16 cellular contexts compared by ENCODE assay signal in the genomic region with DNA sequence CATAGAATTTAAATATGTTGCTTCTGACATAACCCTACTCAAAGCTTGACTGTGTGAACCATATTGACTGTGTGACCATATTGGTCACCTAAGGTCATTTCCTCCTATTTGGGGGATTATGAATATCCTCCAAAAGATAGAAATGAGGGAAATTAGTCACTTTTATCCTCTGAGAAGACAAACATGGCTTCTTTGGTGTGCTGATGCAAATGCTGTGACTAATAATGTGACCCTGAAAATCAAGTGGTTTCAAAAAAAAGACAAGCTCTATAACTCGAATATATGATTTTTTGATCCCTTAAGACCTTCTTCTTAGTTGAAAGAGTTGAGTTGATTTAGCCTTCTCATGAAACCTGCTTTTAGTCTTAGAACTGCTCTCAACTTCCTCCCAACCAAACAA. TPM values are rescaled to one million over a fixed set of nuclear protein-coding genes. Genes with fewer than 3 reads are reported as not detected.
DNase-seq lines count a peak whose midpoint lies in the region; ATAC-seq lines count a peak whose summit lies in the region.
"Had no signal": no experiment of that assay in that cellular context is flagged by ENCODE, and none has a peak within 500 bp of the region (broad histone marks: within the 10 kb centered on the region; RNA-seq: fewer than 3 reads in every experiment).

No MANE protein-coding gene starts in this region.

- DNase-seq in activated CD4-positive, alpha-beta T cell treated with anti-CD3 and anti-CD28 coated beads for 36 hours, result no peak
- DNase-seq in activated CD4-positive, alpha-beta T cell treated with anti-CD3 and anti-CD28 coated beads, Interleukin-2, amount 50 U/mL, for 4 hours, result no peak
- no peak for DNase-seq in stimulated activated naive CD8-positive, alpha-beta T cell treated with anti-CD3 and anti-CD28 coated beads, Interleukin-15, amount 100 ng/mL, for 72 hours
- no peak for DNase-seq in stimulated activated naive CD8-positive, alpha-beta T cell treated with anti-CD3 and anti-CD28 coated beads, Interleukin-15, Interleukin-2, amounts not matched to agents 100 U/mL and 50 U/mL, for 24 hours
- DNase-seq in stimulated activated effector memory CD8-positive, alpha-beta T cell treated with anti-CD3 and anti-CD28 coated beads, Interleukin-12 subunit alpha, Interleukin-12 subunit beta, amount 100 ng/mL, for 72 hours (ENCODE audit: low spot score in 2 of 2), result no peak
- DNase-seq in SIG-M5 (lab: John Stamatoyannopoulos, UW), result no peak
- DNase-seq: CD4-positive, CD25-positive, alpha-beta regulatory T cell; CD8-positive, alpha-beta T cell; DMS53; DMS79 treated with DMSO at 0.1 percent for 48 hours; GF-D8; GOT3; HFFc6 had no signal

- POLR2A ChIA-PET in activated CD4-positive, alpha-beta T cell treated with anti-CD3 and anti-CD28 coated beads for 36 hours (lab: Charles Lee), result no interaction called here

- H3K4me3 Mint-ChIP-seq in activated CD4-positive, alpha-beta T cell treated with anti-CD3 and anti-CD28 coated beads for 36 hours, result no peak overlapping the region
- H3K4me3 Mint-ChIP-seq in stimulated activated naive CD8-positive, alpha-beta T cell treated with anti-CD3 and anti-CD28 coated beads, Interleukin-15, amount 100 ng/mL, for 72 hours, result no peak overlapping the region
- no peak overlapping the region for H3K4me3 Mint-ChIP-seq in activated T-helper 17 cell treated with anti-CD3 and anti-CD28 coated beads, Interleukin-2, amount 50 U/mL, for 72 hours
- H3K4me3 Mint-ChIP-seq in stimulated activated effector memory CD8-positive, alpha-beta T cell treated with anti-CD3 and anti-CD28 coated beads, Interleukin-12 subunit alpha, Interleukin-12 subunit beta, amount 100 ng/mL, for 72 hours, result no peak overlapping the region
- H3K4me3 Mint-ChIP-seq: B cell; CD4-positive, CD25-positive, alpha-beta regulatory T cell; CD8-positive, alpha-beta T cell; HFFc6 had no signal

- no peaks in the 10 kb centered on the region for H3K4me1 Mint-ChIP-seq in activated CD4-positive, alpha-beta T cell treated with anti-CD3 and anti-CD28 coated beads for 36 hours
- no peaks in the 10 kb centered on the region for H3K4me1 Mint-ChIP-seq in stimulated activated naive CD8-positive, alpha-beta T cell treated with anti-CD3 and anti-CD28 coated beads, Interleukin-15, amount 100 ng/mL, for 72 hours
- H3K4me1 Mint-ChIP-seq in activated T-helper 17 cell treated with anti-CD3 and anti-CD28 coated beads, Interleukin-2, amount 50 U/mL, for 72 hours, result no peaks in the 10 kb centered on the region
- no peaks in the 10 kb centered on the region for H3K4me1 Mint-ChIP-seq in stimulated activated effector memory CD8-positive, alpha-beta T cell treated with anti-CD3 and anti-CD28 coated beads, Interleukin-12 subunit alpha, Interleukin-12 subunit beta, amount 100 ng/mL, for 72 hours
- H3K4me1 Mint-ChIP-seq: B cell; CD4-positive, CD25-positive, alpha-beta regulatory T cell had no signal

- ATAC-seq in activated CD4-positive, alpha-beta T cell treated with anti-CD3 and anti-CD28 coated beads for 36 hours, result peak; percentile 16
- peak; percentile 37 for ATAC-seq in stimulated activated naive CD8-positive, alpha-beta T cell treated with anti-CD3 and anti-CD28 coated beads, Interleukin-15, amount 100 ng/mL, for 72 hours
- ATAC-seq in stimulated activated naive CD8-positive, alpha-beta T cell treated with anti-CD3 and anti-CD28 coated beads, Interleukin-15, Interleukin-2, amounts not matched to agents 100 U/mL and 50 U/mL, for 24 hours, result no peak
- peak; percentile 29 for ATAC-seq in activated T-helper 17 cell treated with anti-CD3 and anti-CD28 coated beads, Interleukin-2, amount 50 U/mL, for 72 hours (replicated peaks)
- peak; percentile 47 for ATAC-seq in stimulated activated effector memory CD8-positive, alpha-beta T cell treated with anti-CD3 and anti-CD28 coated beads, Interleukin-12 subunit alpha, Interleukin-12 subunit beta, amount 100 ng/mL, for 72 hours
- no peak for ATAC-seq in GM18861 (IDR thresholded peaks at IDR 0.05; ENCODE audit: unreplicated experiment)
- ATAC-seq: CD8-positive, alpha-beta T cell had no signal

- CTCF ChIA-PET in activated CD4-positive, alpha-beta T cell treated with anti-CD3 and anti-CD28 coated beads for 36 hours (lab: Charles Lee), result no interaction called here

- H3K27ac Mint-ChIP-seq in activated CD4-positive, alpha-beta T cell treated with anti-CD3 and anti-CD28 coated beads for 36 hours, result no peak overlapping the region
- no peak overlapping the region for H3K27ac Mint-ChIP-seq in stimulated activated naive CD8-positive, alpha-beta T cell treated with anti-CD3 and anti-CD28 coated beads, Interleukin-15, amount 100 ng/mL, for 72 hours
- H3K27ac Mint-ChIP-seq in activated T-helper 17 cell treated with anti-CD3 and anti-CD28 coated beads, Interleukin-2, amount 50 U/mL, for 72 hours, result no peak overlapping the region
- no peak overlapping the region for H3K27ac Mint-ChIP-seq in stimulated activated effector memory CD8-positive, alpha-beta T cell treated with anti-CD3 and anti-CD28 coated beads, Interleukin-12 subunit alpha, Interleukin-12 subunit beta, amount 100 ng/mL, for 72 hours
- H3K27ac Mint-ChIP-seq: B cell; CD4-positive, CD25-positive, alpha-beta regulatory T cell; CD8-positive, alpha-beta T cell; HFFc6 had no signal

- H3K27me3 Mint-ChIP-seq in activated CD4-positive, alpha-beta T cell treated with anti-CD3 and anti-CD28 coated beads for 36 hours, result peaks cover 7% of the 10 kb centered on the region
- peaks cover 25% of the 10 kb centered on the region for H3K27me3 Mint-ChIP-seq in stimulated activated naive CD8-positive, alpha-beta T cell treated with anti-CD3 and anti-CD28 coated beads, Interleukin-15, amount 100 ng/mL, for 72 hours
- H3K27me3 Mint-ChIP-seq in activated T-helper 17 cell treated with anti-CD3 and anti-CD28 coated beads, Interleukin-2, amount 50 U/mL, for 72 hours, result peaks cover 10% of the 10 kb centered on the region

- intact Hi-C loops in activated CD4-positive, alpha-beta T cell treated with anti-CD3 and anti-CD28 coated beads for 36 hours (cut with DNase I, micrococcal nuclease), result no loop called here

- no peaks in the 10 kb centered on the region for H3K36me3 Mint-ChIP-seq in activated CD4-positive, alpha-beta T cell treated with anti-CD3 and anti-CD28 coated beads for 36 hours (ENCODE audit: low read depth)
- no peaks in the 10 kb centered on the region for H3K36me3 Mint-ChIP-seq in activated T-helper 17 cell treated with anti-CD3 and anti-CD28 coated beads, Interleukin-2, amount 50 U/mL, for 72 hours (ENCODE audit: low read depth)
- H3K36me3 Mint-ChIP-seq in stimulated activated effector memory CD8-positive, alpha-beta T cell treated with anti-CD3 and anti-CD28 coated beads, Interleukin-12 subunit alpha, Interleukin-12 subunit beta, amount 100 ng/mL, for 72 hours, result no peaks in the 10 kb centered on the region
- H3K36me3 Mint-ChIP-seq: CD4-positive, CD25-positive, alpha-beta regulatory T cell; CD8-positive, alpha-beta T cell had no signal

- H3K9me3 Mint-ChIP-seq in activated CD4-positive, alpha-beta T cell treated with anti-CD3 and anti-CD28 coated beads for 36 hours (ENCODE audit: low read depth), result peaks cover 9% of the 10 kb centered on the region
- peaks cover 0 to 8% of the 10 kb centered on the region in 2 donors for H3K9me3 Mint-ChIP-seq in stimulated activated naive CD8-positive, alpha-beta T cell treated with anti-CD3 and anti-CD28 coated beads, Interleukin-15, amount 100 ng/mL, for 72 hours
- H3K9me3 Mint-ChIP-seq in activated T-helper 17 cell treated with anti-CD3 and anti-CD28 coated beads, Interleukin-2, amount 50 U/mL, for 72 hours, result peaks cover 6% of the 10 kb centered on the region
- H3K9me3 Mint-ChIP-seq in stimulated activated effector memory CD8-positive, alpha-beta T cell treated with anti-CD3 and anti-CD28 coated beads, Interleukin-12 subunit alpha, Interleukin-12 subunit beta, amount 100 ng/mL, for 72 hours, result no peaks in the 10 kb centered on the region

RNA-seq across cellular contexts. Expression of a gene that starts 28.0 kb away (rescaled TPM):
- total RNA-seq in activated CD4-positive, alpha-beta T cell treated with anti-CD3 and anti-CD28 coated beads for 36 hours, result 10 to 100 TPM; 14.4 to 14.9 TPM
- total RNA-seq in activated T-helper 17 cell treated with anti-CD3 and anti-CD28 coated beads, Interleukin-2, amount 50 U/mL, for 72 hours, result 1 to 10 TPM; 5.6 to 7.1 TPM

RNA-seq across cellular contexts. Expression of a gene that starts 49.9 kb away (rescaled TPM):
- 1 to 10 TPM; 5.9 to 6.5 TPM for total RNA-seq in activated CD4-positive, alpha-beta T cell treated with anti-CD3 and anti-CD28 coated beads for 36 hours
- under 1 TPM; 0.58 to 0.84 TPM for total RNA-seq in activated T-helper 17 cell treated with anti-CD3 and anti-CD28 coated beads, Interleukin-2, amount 50 U/mL, for 72 hours

Comparison
In these comparisons a context has a peak if more than half of its experiments do, and no peak if none do; other contexts are left out.
1. ATAC-seq: peak in activated CD4-positive, alpha-beta T cell treated with anti-CD3 and anti-CD28 coated beads for 36 hours (single experiment), stimulated activated naive CD8-positive, alpha-beta T cell treated with anti-CD3 and anti-CD28 coated beads, Interleukin-15, amount 100 ng/mL, for 72 hours (single experiment), activated T-helper 17 cell treated with anti-CD3 and anti-CD28 coated beads, Interleukin-2, amount 50 U/mL, for 72 hours (single experiment) and stimulated activated effector memory CD8-positive, alpha-beta T cell treated with anti-CD3 and anti-CD28 coated beads, Interleukin-12 subunit alpha, Interleukin-12 subunit beta, amount 100 ng/mL, for 72 hours (single experiment); none in stimulated activated naive CD8-positive, alpha-beta T cell treated with anti-CD3 and anti-CD28 coated beads, Interleukin-15, Interleukin-2, amounts not matched to agents 100 U/mL and 50 U/mL, for 24 hours (single experiment) and GM18861 (single experiment).